In the genomic region with DNA sequence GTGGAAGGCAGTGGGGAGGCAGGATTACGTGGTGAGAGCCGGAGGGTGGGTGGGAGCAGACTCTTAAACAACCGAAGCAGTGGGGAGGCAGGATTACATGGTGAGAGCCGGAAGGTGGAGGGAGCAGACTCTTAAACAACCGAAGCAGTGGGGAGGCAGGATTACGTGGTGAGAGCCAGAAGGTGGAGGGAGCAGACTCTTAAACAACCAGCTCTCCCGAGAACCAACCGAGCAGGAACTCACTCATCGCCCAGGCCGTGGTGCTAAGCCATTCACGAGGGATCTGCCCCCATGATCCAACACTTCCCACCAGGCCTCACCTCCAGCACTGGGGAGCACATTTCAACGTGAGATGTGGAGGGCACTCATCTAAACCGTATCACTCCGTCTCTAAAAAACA, we compare ENCODE assay signal across 21 cellular contexts.
"Had no signal": no experiment of that assay in that cellular context is flagged by ENCODE, and none has a peak within 500 bp of the region (broad histone marks: within the 10 kb centered on the region; RNA-seq: fewer than 3 reads in every experiment).

No MANE protein-coding gene starts in this region.

- H3K36me3 ChIP-seq: esophagus muscularis mucosa, gastrocnemius medialis, heart right ventricle, neural progenitor cell, prostate gland, right lobe of liver, thyroid gland, upper lobe of left lung, uterus had no signal

- H3K9me3 Mint-ChIP-seq: natural killer cell treated with Interleukin-12 subunit alpha and Interleukin-12 subunit beta and Interleukin-15 and Interleukin-18, amount 100 ng/mL, for 72 hours; neural progenitor cell had no signal

- H3K27me3 ChIP-seq: gastrocnemius medialis, neural progenitor cell, pancreas, right lobe of liver, thyroid gland, upper lobe of left lung, uterus had no signal

- H3K36me3 Mint-ChIP-seq: natural killer cell treated with Interleukin-12 subunit alpha and Interleukin-12 subunit beta and Interleukin-15 and Interleukin-18, amount 100 ng/mL, for 72 hours; neural progenitor cell had no signal

- H3K9me3 ChIP-seq: esophagus muscularis mucosa, gastrocnemius medialis, heart right ventricle, pancreas, prostate gland, right lobe of liver, thyroid gland, upper lobe of left lung, uterus had no signal

- H3K4me3 Mint-ChIP-seq: natural killer cell treated with Interleukin-12 subunit alpha and Interleukin-12 subunit beta and Interleukin-15 and Interleukin-18, amount 100 ng/mL, for 72 hours; neural progenitor cell had no signal

- ATAC-seq: gastrocnemius medialis; left lobe of liver; natural killer cell treated with Interleukin-12 subunit alpha and Interleukin-12 subunit beta and Interleukin-15 and Interleukin-18, amount 100 ng/mL, for 72 hours; pancreas; right lobe of liver had no signal

- H3K4me1 Mint-ChIP-seq: neural progenitor cell had no signal

- DNase-seq: effector memory CD4-positive, alpha-beta T cell; gastrocnemius medialis; heart right ventricle; hypothalamus; kidney glomerular epithelial cell; mammary epithelial cell; nucleus accumbens; stimulated activated CD4-positive, alpha-beta T cell treated with anti-CD3 and anti-CD28 coated beads, Interleukin-12 subunit alpha, Interleukin-12 subunit beta, amount 100 ng/mL, for 4 hours; stimulated activated naive CD4-positive, alpha-beta T cell treated with Interleukin-2 at 50 U/mL for 16 hours; thyroid gland; uterus had no signal

- H3K27me3 Mint-ChIP-seq: natural killer cell treated with Interleukin-12 subunit alpha and Interleukin-12 subunit beta and Interleukin-15 and Interleukin-18, amount 100 ng/mL, for 72 hours had no signal

- H3K27ac Mint-ChIP-seq: natural killer cell treated with Interleukin-12 subunit alpha and Interleukin-12 subunit beta and Interleukin-15 and Interleukin-18, amount 100 ng/mL, for 72 hours; neural progenitor cell had no signal

- H3K4me1 ChIP-seq: esophagus muscularis mucosa, gastrocnemius medialis, neural progenitor cell, pancreas, prostate gland, right lobe of liver, thyroid gland, upper lobe of left lung, uterus had no signal

- H3K4me3 ChIP-seq: esophagus muscularis mucosa, gastrocnemius medialis, heart right ventricle, neural progenitor cell, pancreas, prostate gland, right lobe of liver, skin epidermis, thyroid gland, upper lobe of left lung, uterus had no signal

- H3K27ac ChIP-seq: epithelial cell of prostate, esophagus muscularis mucosa, gastrocnemius medialis, heart right ventricle, neural progenitor cell, pancreas, prostate gland, right lobe of liver, skin epidermis, thyroid gland, upper lobe of left lung, uterus had no signal
